In genomic region chrX:24231169-24231568, GRCh38 we compare ENCODE assay signal across 1 cellular context.
TF ChIP-seq lines count a peak whose summit lies in the region.

No MANE protein-coding gene starts in this region.

TF ChIP-seq in GM23338, 12 proteins besides CTCF, POLR2A, EP300 and RAD21 (continued from another document):
- no peak for TF ChIP-seq ZNF331 (CRISPR knock-in tag; IDR thresholded peaks at IDR 0.05; ENCODE audit: low read depth)
- no peak for TF ChIP-seq EZH2 (IDR thresholded peaks at IDR 0.05; ENCODE audit: low read depth, unreplicated experiment)
- no peak for TF ChIP-seq NANOG (IDR thresholded peaks at IDR 0.05; ENCODE audit: borderline replicate concordance)
- TF ChIP-seq ZNF462 (CRISPR knock-in tag; IDR thresholded peaks at IDR 0.05) = no peak
- TF ChIP-seq POLR2AphosphoS5 (IDR thresholded peaks at IDR 0.05; ENCODE audit: low read depth) = no peak
